ENCODE assay signal across 1 cellular context in the genomic region with DNA sequence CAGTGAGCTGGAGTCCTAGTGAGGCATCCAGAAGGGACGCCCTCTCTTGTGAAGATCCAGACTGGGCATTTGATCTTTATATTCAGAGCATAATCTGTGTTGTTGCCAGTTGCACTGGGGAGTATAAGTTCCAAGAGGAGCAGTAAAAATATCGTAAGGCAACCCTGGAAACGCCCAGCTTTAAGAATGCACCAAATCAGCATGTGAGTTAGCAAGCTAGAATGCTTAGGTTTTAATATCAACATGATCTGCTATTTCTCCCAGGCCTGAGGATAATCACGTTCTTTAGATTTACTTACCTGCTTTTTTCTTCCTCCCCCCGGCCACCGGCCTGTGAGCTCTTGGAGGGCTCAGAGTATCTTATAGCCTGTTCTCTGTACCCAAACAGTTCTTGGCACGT.
TF ChIP-seq lines count a peak whose summit lies in the region.

No MANE protein-coding gene starts in this region.

TF ChIP-seq in SK-N-SH, 30 proteins besides CTCF, POLR2A, EP300 and RAD21 (continued from another document):
- TF ChIP-seq, protein P1, sequence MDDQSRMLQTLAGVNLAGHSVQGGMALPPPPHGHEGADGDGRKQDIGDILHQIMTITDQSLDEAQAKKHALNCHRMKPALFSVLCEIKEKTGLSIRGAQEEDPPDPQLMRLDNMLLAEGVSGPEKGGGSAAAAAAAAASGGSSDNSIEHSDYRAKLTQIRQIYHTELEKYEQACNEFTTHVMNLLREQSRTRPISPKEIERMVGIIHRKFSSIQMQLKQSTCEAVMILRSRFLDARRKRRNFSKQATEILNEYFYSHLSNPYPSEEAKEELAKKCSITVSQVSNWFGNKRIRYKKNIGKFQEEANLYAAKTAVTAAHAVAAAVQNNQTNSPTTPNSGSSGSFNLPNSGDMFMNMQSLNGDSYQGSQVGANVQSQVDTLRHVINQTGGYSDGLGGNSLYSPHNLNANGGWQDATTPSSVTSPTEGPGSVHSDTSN (IDR thresholded peaks at IDR 0.05): no peak
- TF ChIP-seq RFX5 (IDR thresholded peaks at IDR 0.05; ENCODE audit: low read length) (no peak), IRF3 (IDR thresholded peaks at IDR 0.05; ENCODE audit: low read depth, low read length) (no peak), TEAD4 (IDR thresholded peaks at IDR 0.05; ENCODE audit: borderline replicate concordance, insufficient read depth) (no peak), GATA2 (CRISPR knock-in tag; IDR thresholded peaks at IDR 0.05) (no peak), NFIC (IDR thresholded peaks at IDR 0.05; ENCODE audit: borderline replicate concordance) (no peak), TAF1 (IDR thresholded peaks at IDR 0.05; ENCODE audit: borderline replicate concordance, low read depth, low read length) (no peak), EZH2phosphoT487 (IDR thresholded peaks at IDR 0.05; ENCODE audit: borderline replicate concordance, low read depth) (no peak)
TF ChIP-seq in SK-N-SH: peak in this region for 0.
